8 cellular contexts compared by ENCODE assay signal in the genomic region with DNA sequence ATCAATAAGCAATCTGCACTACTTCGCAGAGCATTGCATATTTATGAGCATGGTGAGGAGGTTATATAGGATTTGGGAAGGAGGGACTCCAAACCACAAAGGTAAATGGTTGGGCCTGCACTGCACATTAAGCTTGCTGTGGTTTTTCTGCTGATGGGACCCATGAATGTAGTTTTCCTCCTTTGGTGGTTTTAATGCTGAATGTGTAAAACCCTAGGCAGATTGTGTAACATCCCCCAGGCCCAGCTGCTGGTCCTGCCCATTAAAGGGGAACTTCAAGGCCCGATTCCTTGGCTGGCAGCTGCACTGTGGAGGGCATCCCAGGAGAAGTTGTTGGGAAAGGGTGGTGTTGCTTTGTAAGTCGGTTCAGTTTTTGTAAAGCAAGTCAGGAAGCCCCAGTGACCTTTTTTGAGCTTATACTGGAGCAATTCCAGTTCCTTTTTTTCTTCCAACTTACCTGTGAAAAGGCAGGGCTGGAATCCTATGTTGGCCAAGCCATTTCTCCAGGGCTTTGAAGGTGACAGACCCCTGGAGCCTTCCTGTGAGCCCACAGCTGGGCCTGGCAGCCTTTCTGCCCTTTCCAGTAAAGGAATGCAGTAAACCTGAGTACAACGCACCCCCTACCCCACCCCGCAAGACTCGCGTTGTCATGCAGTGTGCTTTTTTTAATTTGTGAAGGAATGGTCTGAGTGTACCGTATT. TPM values are rescaled to one million over a fixed set of nuclear protein-coding genes. Genes with fewer than 3 reads are reported as not detected.
DNase-seq lines count a peak whose midpoint lies in the region; ATAC-seq and TF ChIP-seq lines count a peak whose summit lies in the region.

No MANE protein-coding gene starts in this region.

- no peak for TF ChIP-seq POLR2A in Peyer's patch (IDR thresholded peaks at IDR 0.05)

- H3K4me1 ChIP-seq in Peyer's patch (peaks cover 0 to 16% (median 0%) of the 10 kb centered on the region in 4 donors), fibroblast of lung (ENCODE audit: control insufficient read depth, extremely low read depth, insufficient read depth, low read length) (peaks cover 9% of the 10 kb centered on the region)

- no peak for TF ChIP-seq CTCF in AG09319 (IDR thresholded peaks at IDR 0.05; ENCODE audit: low read depth, low read length)
- TF ChIP-seq CTCF in Peyer's patch (IDR thresholded peaks at IDR 0.05): no peak
- TF ChIP-seq CTCF in fibroblast of lung (conservative IDR thresholded peaks at IDR 0.05 in 1 of 2, IDR thresholded peaks at IDR 0.05 in 1 of 2; ENCODE audit: low read depth in 1 of 2, low read length in 2 of 2): no peak
- no peak for TF ChIP-seq CTCF in nephron progenitor cell (IDR thresholded peaks at IDR 0.05)

- CTCF ChIA-PET in HEK293T (lab: Yijun Ruan, JAX): interaction anchor here (0.6 kb wide), 1 partner anchor 10 kb away, joined by 3 read pairs; no protein-coding TSS in a partner anchor

- H3K4me1 Mint-ChIP-seq in nephron progenitor cell: peaks cover 55% of the 10 kb centered on the region

- H3K36me3 Mint-ChIP-seq in nephron progenitor cell (ENCODE audit: low read depth): peaks cover 79% of the 10 kb centered on the region

- H3K27ac Mint-ChIP-seq in nephron progenitor cell: peak overlapping the region; percentile 90

- H3K9me3 ChIP-seq in Peyer's patch (no peaks in the 10 kb centered on the region), fibroblast of lung (ENCODE audit: control insufficient read depth, insufficient read depth, low read depth, low read length) (no peaks in the 10 kb centered on the region)

- peaks cover 38% of the 10 kb centered on the region for H3K79me2 ChIP-seq in fibroblast of lung (ENCODE audit: control insufficient read depth, insufficient read depth, low read length)

- H3K4me3 ChIP-seq in Peyer's patch: peak overlapping the region in 1 of 4 donors; percentile 51
- peak overlapping the region in 3 of 4 experiments; percentile 34 to 91 (median 82) for H3K4me3 ChIP-seq in fibroblast of lung (replicated peaks in 1 of 4; ENCODE audit: control extremely low read depth in 1 of 4, insufficient read depth in 1 of 4, low read depth in 3 of 4, low read length in 4 of 4)

- DNase-seq in AG09319 (ENCODE audit: extremely low read depth, low read depth) (peak; percentile 79), Peyer's patch (peak in 2 of 3 donors; percentile 26 to 71), fibroblast of lung (ENCODE audit: low read depth in 2 of 2) (peak; percentile 75 to 88), nephron progenitor cell (no peak), NCI-H1436 treated with DMSO at 0.1 percent for 48 hours (lab: John Stamatoyannopoulos, UW) (no peak), HEK293T (ENCODE audit: extremely low spot score) (no peak)
- no peak for DNase-seq in activated CD8-positive, alpha-beta memory T cell treated with anti-CD3 and anti-CD28 coated beads, Interleukin-2, amount 50 U/mL, for 48 hours

- no peaks in the 10 kb centered on the region for H3K27me3 Mint-ChIP-seq in nephron progenitor cell (ENCODE audit: low read depth, poor library complexity)

- POLR2A ChIA-PET in HEK293T (lab: Yijun Ruan, JAX): no interaction called here

- H3K4me3 Mint-ChIP-seq in nephron progenitor cell: no peak overlapping the region

- peak overlapping the region; percentile 59 to 87 (median 70) for H3K27ac ChIP-seq in Peyer's patch
- peak overlapping the region; percentile 86 for H3K27ac ChIP-seq in fibroblast of lung (ENCODE audit: insufficient read depth, low read length)

- peak overlapping the region; percentile 81 for H3K4me2 ChIP-seq in fibroblast of lung (ENCODE audit: extremely low read depth, insufficient read depth, low read length)

- H3K36me3 ChIP-seq in Peyer's patch (peaks cover 0 to 57% (median 0%) of the 10 kb centered on the region in 3 donors), fibroblast of lung (ENCODE audit: control insufficient read depth, insufficient read depth, low read length) (no peaks in the 10 kb centered on the region)

- no peak for ATAC-seq in GM19463 (IDR thresholded peaks at IDR 0.05; ENCODE audit: unreplicated experiment)

- peaks cover 7% of the 10 kb centered on the region for H3K9me3 Mint-ChIP-seq in nephron progenitor cell

- H3K27me3 ChIP-seq in Peyer's patch (no peaks in the 10 kb centered on the region), fibroblast of lung (ENCODE audit: control insufficient read depth, insufficient read depth, low read length) (no peaks in the 10 kb centered on the region)

- peak overlapping the region; percentile 35 for H3K9ac ChIP-seq in fibroblast of lung (ENCODE audit: insufficient read depth, low read length)

- no peaks in the 10 kb centered on the region for H4K20me1 ChIP-seq in fibroblast of lung (ENCODE audit: control insufficient read depth, extremely low read depth, insufficient read depth, low read length)

- H2AFZ ChIP-seq in fibroblast of lung (ENCODE audit: low read length): no peak overlapping the region

TF ChIP-seq in HEK293T, 16 proteins besides CTCF, POLR2A, EP300 and RAD21:
- no peak for TF ChIP-seq ELF4 (IDR thresholded peaks at IDR 0.05)
- no peak for TF ChIP-seq ARNT (IDR thresholded peaks at IDR 0.05)
- TF ChIP-seq ZNF384 (IDR thresholded peaks at IDR 0.05): no peak
- TF ChIP-seq HDGF (IDR thresholded peaks at IDR 0.05; ENCODE audit: borderline replicate concordance): no peak
- no peak for TF ChIP-seq FOXK2 (IDR thresholded peaks at IDR 0.05)
- TF ChIP-seq CTBP1 (IDR thresholded peaks at IDR 0.05; ENCODE audit: borderline replicate concordance): no peak

RNA-seq across cellular contexts. Expression of a gene that starts 43.1 kb away (rescaled TPM):
- total RNA-seq in Peyer's patch (10 to 100 TPM; 13.3 to 20.9 (median 15.4) TPM), fibroblast of lung (37.8 and 42.4 TPM in 2 replicates)
- polyA plus RNA-seq in fibroblast of lung: 82.6 and 83.2 TPM in 2 replicates
- 63.0 and 72.7 TPM in 2 replicates for polyA plus RNA-seq in fibroblast of lung (2012)
- polyA minus RNA-seq in fibroblast of lung (ENCODE audit: low replicate concordance): 3.9 and 8.1 TPM in 2 replicates

Comparison
In these comparisons a context has a peak if more than half of its experiments do, and no peak if none do; other contexts are left out.
1. DNase-seq: peak in AG09319 (single experiment), Peyer's patch (2 of 3) and fibroblast of lung (2 of 2); none in nephron progenitor cell (single experiment), NCI-H1436 treated with DMSO at 0.1 percent for 48 hours (single experiment), activated CD8-positive, alpha-beta memory T cell treated with anti-CD3 and anti-CD28 coated beads, Interleukin-2, amount 50 U/mL, for 48 hours (single experiment) and HEK293T (single experiment).